ENCODE assay signal across 31 cellular contexts in genomic region chr11:59336931-59337330, GRCh38. TPM values are rescaled to one million over a fixed set of nuclear protein-coding genes. Genes with fewer than 3 reads are reported as not detected.
"Had no signal": no experiment of that assay in that cellular context is flagged by ENCODE, and none has a peak within 500 bp of the region (broad histone marks: within the 10 kb centered on the region; RNA-seq: fewer than 3 reads in every experiment).

No MANE protein-coding gene starts in this region.

- H3K27ac Mint-ChIP-seq: stimulated activated effector memory CD8-positive, alpha-beta T cell treated with anti-CD3 and anti-CD28 coated beads, Interleukin-12 subunit alpha, Interleukin-12 subunit beta, amount 100 ng/mL, for 72 hours; stimulated activated memory B cell treated with anti-CD40 and anti-IgM and Interleukin-4, amounts not matched to agents 10 μg/mL and 1 μg/mL and 100 μg/mL, for 72 hours; stimulated activated naive B cell treated with anti-CD40 and anti-IgM and Interleukin-4, amounts not matched to agents 10 μg/mL and 1 μg/mL and 100 μg/mL, for 72 hours; stimulated activated naive CD8-positive, alpha-beta T cell treated with anti-CD3 and anti-CD28 coated beads, Interleukin-15, amount 100 ng/mL, for 72 hours; stimulated activated naive CD8-positive, alpha-beta T cell treated with anti-CD3 and anti-CD28 coated beads, Interleukin-15, Interleukin-2, amounts not matched to agents 100 ng/mL and 50 ng/mL, for 24 hours; type B pancreatic cell had no signal

- DNase-seq: stimulated activated CD4-positive, alpha-beta T cell treated with anti-CD3 and anti-CD28 coated beads, Interleukin-2, amount 100 ng/mL, for 48 hours; stimulated activated CD4-positive, alpha-beta T cell treated with anti-CD3 and anti-CD28 coated beads, Interleukin-4, amount 100 ng/mL, for 1 hour; stimulated activated CD4-positive, alpha-beta T cell treated with anti-CD3 and anti-CD28 coated beads, Interleukin-4, amount 100 ng/mL, for 24 hours; stimulated activated CD4-positive, alpha-beta T cell treated with anti-CD3 and anti-CD28 coated beads, Interleukin-4, amount 100 ng/mL, for 4 hours; stimulated activated CD8-positive, alpha-beta memory T cell treated with anti-CD3 and anti-CD28 coated beads, Interleukin-4, amount 100 ng/mL, for 48 hours; stimulated activated naive B cell treated with anti-CD40 and anti-IgM and Interleukin-4, amounts not matched to agents 10 μg/mL and 1 μg/mL and 100 μg/mL, for 72 hours; stimulated activated naive CD4-positive, alpha-beta T cell; stimulated activated naive CD4-positive, alpha-beta T cell treated with Interleukin-2 at 50 U/mL for 16 hours; stimulated activated naive CD8-positive, alpha-beta T cell treated with anti-CD3 and anti-CD28 coated beads, Interleukin-15, amount 100 ng/mL, for 72 hours; stimulated activated naive CD8-positive, alpha-beta T cell treated with anti-CD3 and anti-CD28 coated beads, Interleukin-15, Interleukin-2, amounts not matched to agents 100 U/mL and 50 U/mL, for 24 hours; stomach; substantia nigra; testis; thyroid gland; tibial artery; transverse colon; trophoblast cell; upper lobe of left lung; upper lobe of right lung; uterus had no signal

- H3K4me3 Mint-ChIP-seq: stimulated activated effector memory CD8-positive, alpha-beta T cell treated with anti-CD3 and anti-CD28 coated beads, Interleukin-12 subunit alpha, Interleukin-12 subunit beta, amount 100 ng/mL, for 72 hours; stimulated activated memory B cell treated with anti-CD40 and anti-IgM and Interleukin-4, amounts not matched to agents 10 μg/mL and 1 μg/mL and 100 μg/mL, for 72 hours; stimulated activated naive B cell treated with anti-CD40 and anti-IgM and Interleukin-4, amounts not matched to agents 10 μg/mL and 1 μg/mL and 100 μg/mL, for 72 hours; stimulated activated naive CD8-positive, alpha-beta T cell treated with anti-CD3 and anti-CD28 coated beads, Interleukin-15, amount 100 ng/mL, for 72 hours; stimulated activated naive CD8-positive, alpha-beta T cell treated with anti-CD3 and anti-CD28 coated beads, Interleukin-15, Interleukin-2, amounts not matched to agents 100 ng/mL and 50 ng/mL, for 24 hours; type B pancreatic cell had no signal

- H3K27me3 Mint-ChIP-seq: stimulated activated memory B cell treated with anti-CD40 and anti-IgM and Interleukin-4, amounts not matched to agents 10 μg/mL and 1 μg/mL and 100 μg/mL, for 72 hours; stimulated activated naive B cell treated with anti-CD40 and anti-IgM and Interleukin-4, amounts not matched to agents 10 μg/mL and 1 μg/mL and 100 μg/mL, for 72 hours had no signal

- H3K36me3 Mint-ChIP-seq: stimulated activated effector memory CD8-positive, alpha-beta T cell treated with anti-CD3 and anti-CD28 coated beads, Interleukin-12 subunit alpha, Interleukin-12 subunit beta, amount 100 ng/mL, for 72 hours; stimulated activated memory B cell treated with anti-CD40 and anti-IgM and Interleukin-4, amounts not matched to agents 10 μg/mL and 1 μg/mL and 100 μg/mL, for 72 hours; type B pancreatic cell had no signal

- H3K9me3 Mint-ChIP-seq: type B pancreatic cell had no signal

- H3K4me1 Mint-ChIP-seq: stimulated activated effector memory CD8-positive, alpha-beta T cell treated with anti-CD3 and anti-CD28 coated beads, Interleukin-12 subunit alpha, Interleukin-12 subunit beta, amount 100 ng/mL, for 72 hours; stimulated activated naive CD8-positive, alpha-beta T cell treated with anti-CD3 and anti-CD28 coated beads, Interleukin-15, amount 100 ng/mL, for 72 hours had no signal

RNA-seq across cellular contexts. Expression of gene OR5AN1, which starts 21.8 kb away (rescaled TPM):
- total RNA-seq: suprapubic skin, temporal lobe, thoracic aorta, thyroid gland, tibial nerve, transverse colon, upper lobe of left lung, upper lobe of right lung, ureter, urinary bladder, uterus, vagina had no signal
